In genomic region chr11:85627998-85628770, GRCh38 we compare ENCODE assay signal across 8 cellular contexts. TPM values are rescaled to one million over a fixed set of nuclear protein-coding genes. Genes with fewer than 3 reads are reported as not detected.
DNase-seq lines count a peak whose midpoint lies in the region; ATAC-seq and TF ChIP-seq lines count a peak whose summit lies in the region.

Gene TMEM126B, plus strand, starts transcription at chr11:85628593. Its CDS starts 15 bp downstream, at chr11:85628608.

- H3K9me3 ChIP-seq in testis = no peaks in the 10 kb centered on the region

- WGBS in testis, 2 donors = 0 to 1% methylated on average over 36 to 41 of the region's 41 CpGs

- H3K4me3 ChIP-seq in GM06990 (replicated peaks; ENCODE audit: low read depth, low read length) = peak within 1 kb of the TSS; percentile 79
- peak within 1 kb of the TSS; percentile 66 to 84 for H3K4me3 ChIP-seq in testis

- TF ChIP-seq CTCF in GM06990 (IDR thresholded peaks at IDR 0.05; ENCODE audit: insufficient read depth, low read length, poor library complexity, severe bottlenecking) (no peak), omental fat pad (IDR thresholded peaks at IDR 0.05) (no peak), testis (IDR thresholded peaks at IDR 0.05) (no peak)

- peak within 1 kb of the TSS; percentile 95 to 96 for H3K27ac ChIP-seq in testis

- ATAC-seq in HG02588 (IDR thresholded peaks at IDR 0.05; ENCODE audit: unreplicated experiment) (peak; percentile 98), SK-N-SH treated with all-trans-retinoic acid at 6 μM for 48 hours (peak; percentile 99), omental fat pad (ENCODE audit: low FRiP score) (peak; percentile 100)

- H3K9me3 Mint-ChIP-seq in activated naive CD4-positive, alpha-beta T cell treated with anti-CD3 and anti-CD28 coated beads, Interleukin-2, amount 50 U/mL, for 24 hours = no peaks in the 10 kb centered on the region

- DNase-seq in GM06990 (ENCODE audit: extremely low read depth, insufficient read length) (peak; percentile 93), NCI-H1092 (lab: John Stamatoyannopoulos, UW) (peak; percentile 99), globus pallidus (ENCODE audit: low spot score) (peak; percentile 99), omental fat pad (ENCODE audit: low spot score) (peak; percentile 91), testis (peak; percentile 99)

- intact Hi-C loops in testis (cut with DNase I; ENCODE audit: low total_unique reads) = no loop called here

- no peaks in the 10 kb centered on the region for H3K27me3 Mint-ChIP-seq in activated naive CD4-positive, alpha-beta T cell treated with anti-CD3 and anti-CD28 coated beads, Interleukin-2, amount 50 U/mL, for 24 hours

- no peaks in the 10 kb centered on the region for H3K36me3 Mint-ChIP-seq in activated naive CD4-positive, alpha-beta T cell treated with anti-CD3 and anti-CD28 coated beads, Interleukin-2, amount 50 U/mL, for 24 hours

- no peaks in the 10 kb centered on the region for H3K36me3 ChIP-seq in GM06990 (ENCODE audit: control insufficient read depth, insufficient read depth, low read length)
- no peaks in the 10 kb centered on the region for H3K36me3 ChIP-seq in testis (ENCODE audit: low read depth, missing control alignments)

- peak within 1 kb of the TSS; percentile 100 for H3K27ac Mint-ChIP-seq in activated naive CD4-positive, alpha-beta T cell treated with anti-CD3 and anti-CD28 coated beads, Interleukin-2, amount 50 U/mL, for 24 hours

- H3K4me3 Mint-ChIP-seq in activated naive CD4-positive, alpha-beta T cell treated with anti-CD3 and anti-CD28 coated beads, Interleukin-2, amount 50 U/mL, for 24 hours = peak within 1 kb of the TSS; percentile 100

- no peak for TF ChIP-seq POLR2A in testis (IDR thresholded peaks at IDR 0.05)

- peaks cover 52% of the 10 kb centered on the region for H3K4me1 Mint-ChIP-seq in activated naive CD4-positive, alpha-beta T cell treated with anti-CD3 and anti-CD28 coated beads, Interleukin-2, amount 50 U/mL, for 24 hours

- H3K4me1 ChIP-seq in testis = peaks cover 3% of the 10 kb centered on the region

- no peaks in the 10 kb centered on the region for H3K27me3 ChIP-seq in GM06990 (replicated peaks; ENCODE audit: control insufficient read depth, insufficient read depth, low read length)
- no peaks in the 10 kb centered on the region for H3K27me3 ChIP-seq in testis

TF ChIP-seq in SK-N-SH treated with all-trans-retinoic acid at 6 μM for 48 hours, 23 proteins besides CTCF, POLR2A, EP300 and RAD21:
- TF ChIP-seq ISL1 (CRISPR knock-in tag; IDR thresholded peaks at IDR 0.05) = no peak
- TF ChIP-seq ZNF70 (CRISPR knock-in tag; IDR thresholded peaks at IDR 0.05) = no peak
- TF ChIP-seq GLIS3 (CRISPR knock-in tag; IDR thresholded peaks at IDR 0.05) = no peak
- no peak for TF ChIP-seq TCF4 (CRISPR knock-in tag; IDR thresholded peaks at IDR 0.05; ENCODE audit: borderline replicate concordance)
- no peak for TF ChIP-seq OSR1 (CRISPR knock-in tag; IDR thresholded peaks at IDR 0.05)
- no peak for TF ChIP-seq PATZ1 (CRISPR knock-in tag; IDR thresholded peaks at IDR 0.05; ENCODE audit: borderline replicate concordance)
- TF ChIP-seq ZNF8 (CRISPR knock-in tag; IDR thresholded peaks at IDR 0.05) = no peak
- TF ChIP-seq ZFP30 (CRISPR knock-in tag; IDR thresholded peaks at IDR 0.05) = no peak
- no peak for TF ChIP-seq SNAI2 (CRISPR knock-in tag; IDR thresholded peaks at IDR 0.05)
- TF ChIP-seq BACH2 (CRISPR knock-in tag; IDR thresholded peaks at IDR 0.05; ENCODE audit: borderline replicate concordance) = no peak
TF ChIP-seq in SK-N-SH treated with all-trans-retinoic acid at 6 μM for 48 hours: peak in this region for 0.

RNA-seq across cellular contexts. Expression of gene TMEM126B, which starts in this region (rescaled TPM):
- total RNA-seq in omental fat pad (10 to 100 TPM; 37.3 to 70.1 (median 54.7) TPM), testis (10 to 100 TPM; 35.0 to 36.2 TPM)
- polyA plus RNA-seq in testis (ENCODE audit: insufficient read depth, low read depth, low replicate concordance) = 25.7 TPM

Comparison
In these comparisons a context has a peak if more than half of its experiments do, and no peak if none do; other contexts are left out.
1. Peak in every context shown above with its lines: DNase-seq, ATAC-seq, H3K4me3 ChIP-seq and H3K27ac ChIP-seq.